In genomic region chr16:86452451-86452850, GRCh38 we compare ENCODE assay signal across 22 cellular contexts. TPM values are rescaled to one million over a fixed set of nuclear protein-coding genes. Genes with fewer than 3 reads are reported as not detected.
DNase-seq lines count a peak whose midpoint lies in the region; ATAC-seq and TF ChIP-seq lines count a peak whose summit lies in the region.
"Had no signal": no experiment of that assay in that cellular context is flagged by ENCODE, and none has a peak within 500 bp of the region (broad histone marks: within the 10 kb centered on the region; RNA-seq: fewer than 3 reads in every experiment).

No MANE protein-coding gene starts in this region.

- no peaks in the 10 kb centered on the region for H3K9me3 Mint-ChIP-seq in activated T-helper 17 cell treated with anti-CD3 and anti-CD28 coated beads, Interleukin-2, amount 50 U/mL, for 72 hours
- H3K9me3 Mint-ChIP-seq: CD8-positive, alpha-beta T cell; H9 had no signal

- no peaks in the 10 kb centered on the region for H3K27me3 ChIP-seq in testis
- no peaks in the 10 kb centered on the region for H3K27me3 ChIP-seq in SJCRH30

- H3K4me1 Mint-ChIP-seq in activated T-helper 17 cell treated with anti-CD3 and anti-CD28 coated beads, Interleukin-2, amount 50 U/mL, for 72 hours = no peaks in the 10 kb centered on the region
- H3K4me1 Mint-ChIP-seq: H9 had no signal

- H3K4me3 Mint-ChIP-seq in activated T-helper 17 cell treated with anti-CD3 and anti-CD28 coated beads, Interleukin-2, amount 50 U/mL, for 72 hours = no peak overlapping the region
- H3K4me3 Mint-ChIP-seq: CD8-positive, alpha-beta T cell; H9 had no signal

- DNase-seq in GM04503 (ENCODE audit: low read depth) (peak; percentile 14), RPMI7951 (ENCODE audit: low read depth) (peak; percentile 69), fibroblast of peridontal ligament (ENCODE audit: extremely low read depth) (peak; percentile 35), testis (no peak), SJCRH30 (no peak), NCI-H69 (lab: John Stamatoyannopoulos, UW) (no peak)
- DNase-seq: AML-193; C1 segment of cervical spinal cord; CD8-positive, alpha-beta T cell; H9; NCI-H1092; NCI-H1436 treated with DMSO at 0.1 percent for 48 hours; NCI-H1930; NCI-H2227 treated with DMSO at 0.1 percent for 48 hours; NCI-H510A; NCI-H748 treated with DMSO at 0.1 percent for 48 hours; PC-9; SHP77 treated with DMSO at 0.1 percent for 48 hours; SK-N-SH had no signal

- TF ChIP-seq CTCF in testis (IDR thresholded peaks at IDR 0.05) = no peak

- H3K4me1 ChIP-seq in testis (no peaks in the 10 kb centered on the region), SJCRH30 (peaks cover 4% of the 10 kb centered on the region; the same call in 1 of the 2 replicates)

- ATAC-seq in activated T-helper 17 cell treated with anti-CD3 and anti-CD28 coated beads, Interleukin-2, amount 50 U/mL, for 72 hours (replicated peaks) = no peak
- ATAC-seq: CD8-positive, alpha-beta T cell; K562 had no signal

- intact Hi-C loops in testis (cut with DNase I; ENCODE audit: low total_unique reads) = no loop called here

- TF ChIP-seq POLR2A in testis (IDR thresholded peaks at IDR 0.05) = no peak

- H3K27ac ChIP-seq in testis = no peak overlapping the region
- H3K27ac ChIP-seq in SJCRH30 = no peak overlapping the region
- H3K27ac ChIP-seq: PC-9, RWPE1 had no signal

- 78 to 87% methylated on average over 2 of the region's 2 CpGs for WGBS in testis, 2 donors

- no peaks in the 10 kb centered on the region for H3K36me3 ChIP-seq in testis (ENCODE audit: low read depth, missing control alignments)
- no peaks in the 10 kb centered on the region for H3K36me3 ChIP-seq in SJCRH30

- no peak overlapping the region for H3K4me3 ChIP-seq in testis
- no peak overlapping the region for H3K4me3 ChIP-seq in SJCRH30
- H3K4me3 ChIP-seq: K562, PC-9 had no signal

- H3K9me3 ChIP-seq in testis (no peaks in the 10 kb centered on the region), SJCRH30 (replicated peaks) (no peaks in the 10 kb centered on the region)
- H3K9me3 ChIP-seq: SK-N-SH had no signal

- no peak overlapping the region for H3K27ac Mint-ChIP-seq in activated T-helper 17 cell treated with anti-CD3 and anti-CD28 coated beads, Interleukin-2, amount 50 U/mL, for 72 hours
- H3K27ac Mint-ChIP-seq: CD8-positive, alpha-beta T cell; H9 had no signal

- H3K27me3 Mint-ChIP-seq in activated T-helper 17 cell treated with anti-CD3 and anti-CD28 coated beads, Interleukin-2, amount 50 U/mL, for 72 hours = peaks cover 32% of the 10 kb centered on the region

- no peaks in the 10 kb centered on the region for H3K36me3 Mint-ChIP-seq in activated T-helper 17 cell treated with anti-CD3 and anti-CD28 coated beads, Interleukin-2, amount 50 U/mL, for 72 hours (ENCODE audit: low read depth)
- H3K36me3 Mint-ChIP-seq: CD8-positive, alpha-beta T cell had no signal

RNA-seq across cellular contexts. Expression of gene FOXF1, which starts 57.9 kb away (rescaled TPM):
- 2.1 and 3.0 TPM in 2 replicates for total RNA-seq in RPMI7951 (2014; rRNA removed; shearing (Covaris generic))
- 1 to 10 TPM; 2.0 to 2.8 TPM for total RNA-seq in testis
- 0.91 TPM for polyA plus RNA-seq in testis (ENCODE audit: insufficient read depth, low read depth, low replicate concordance)
- not detected for total RNA-seq in activated T-helper 17 cell treated with anti-CD3 and anti-CD28 coated beads, Interleukin-2, amount 50 U/mL, for 72 hours
- total RNA-seq in SJCRH30 (2014; rRNA removed; shearing (Covaris generic)) = 24.6 and 24.9 TPM in 2 replicates
- total RNA-seq: CD8-positive, alpha-beta T cell; H9; PC-9 had no signal
- polyA plus RNA-seq: K562 had no signal

Comparison
In these comparisons a context has a peak if more than half of its experiments do, and no peak if none do; other contexts are left out.
1. DNase-seq: peak in GM04503 (single experiment), RPMI7951 (single experiment) and fibroblast of peridontal ligament (single experiment); none in testis (single experiment), SJCRH30 (0 of 2) and NCI-H69 (single experiment).